Comparison of ENCODE assay signal across 11 cellular contexts in genomic region chr9:3180696-3181048, GRCh38.
DNase-seq lines count a peak whose midpoint lies in the region; ATAC-seq and TF ChIP-seq lines count a peak whose summit lies in the region.
"Had no signal": no experiment of that assay in that cellular context is flagged by ENCODE, and none has a peak within 500 bp of the region (broad histone marks: within the 10 kb centered on the region; RNA-seq: fewer than 3 reads in every experiment).

No MANE protein-coding gene starts in this region.

- no peaks in the 10 kb centered on the region for H3K36me3 Mint-ChIP-seq in activated CD4-positive, alpha-beta T cell treated with anti-CD3 and anti-CD28 coated beads for 36 hours (ENCODE audit: low read depth)
- H3K36me3 Mint-ChIP-seq in stimulated activated naive B cell treated with anti-CD40 and anti-IgM and Interleukin-4, amounts not matched to agents 10 μg/mL and 1 μg/mL and 100 μg/mL, for 72 hours, result no peaks in the 10 kb centered on the region

- CTCF ChIA-PET in activated CD4-positive, alpha-beta T cell treated with anti-CD3 and anti-CD28 coated beads for 36 hours (lab: Charles Lee), result interaction anchor here (0.8 to 1.8 kb wide), 3 partner anchors 301 to 323 kb away, joined by 5 to 6 read pairs (median 6); no protein-coding TSS in a partner anchor

- no peaks in the 10 kb centered on the region for H3K9me3 ChIP-seq in left lung
- H3K9me3 ChIP-seq: adrenal gland, tibial nerve had no signal

- peak overlapping the region; percentile 60 for H3K4me3 Mint-ChIP-seq in activated CD4-positive, alpha-beta T cell treated with anti-CD3 and anti-CD28 coated beads for 36 hours
- peak overlapping the region; percentile 67 for H3K4me3 Mint-ChIP-seq in stimulated activated naive B cell treated with anti-CD40 and anti-IgM and Interleukin-4, amounts not matched to agents 10 μg/mL and 1 μg/mL and 100 μg/mL, for 72 hours

- H3K36me3 ChIP-seq in brain microvascular endothelial cell (replicated peaks) (no peaks in the 10 kb centered on the region), left lung (no peaks in the 10 kb centered on the region)
- H3K36me3 ChIP-seq: adrenal gland, tibial nerve had no signal

- no peak for DNase-seq in activated CD4-positive, alpha-beta T cell treated with anti-CD3 and anti-CD28 coated beads for 36 hours
- DNase-seq in activated CD4-positive, alpha-beta T cell treated with anti-CD3 and anti-CD28 coated beads for 48 hours, result no peak
- DNase-seq in brain microvascular endothelial cell (no peak), left lung (no peak), NCI-H69 (lab: John Stamatoyannopoulos, UW) (no peak), occipital lobe (lab: John Stamatoyannopoulos, UW) (no peak), NCI-H1694 treated with DMSO at 0.1 percent for 48 hours (lab: John Stamatoyannopoulos, UW) (no peak)
- no peak for DNase-seq in stimulated activated naive B cell treated with anti-CD40 and anti-IgM and Interleukin-4, amounts not matched to agents 10 μg/mL and 1 μg/mL and 100 μg/mL, for 72 hours
- DNase-seq: adrenal gland; effector memory CD4-positive, alpha-beta T cell had no signal

- intact Hi-C loops in activated CD4-positive, alpha-beta T cell treated with anti-CD3 and anti-CD28 coated beads for 36 hours (cut with DNase I, micrococcal nuclease), result loop anchor here (1.0 kb wide), 2 partner anchors 318 to 323 kb away; no protein-coding TSS in a partner anchor
- intact Hi-C loops in left lung (cut with DNase I), result no loop called here

- TF ChIP-seq CTCF in brain microvascular endothelial cell (IDR thresholded peaks at IDR 0.05; ENCODE audit: low read depth, low read length, missing control alignments) (no peak), left lung (IDR thresholded peaks at IDR 0.05) (no peak)

- H3K27ac ChIP-seq in brain microvascular endothelial cell, result no peak overlapping the region
- no peak overlapping the region for H3K27ac ChIP-seq in left lung
- H3K27ac ChIP-seq: adrenal gland, tibial nerve had no signal

- H3K27me3 ChIP-seq in brain microvascular endothelial cell (replicated peaks) (peaks cover 26% of the 10 kb centered on the region), left lung (peaks cover 17 to 35% of the 10 kb centered on the region in 2 donors)

- H3K4me1 ChIP-seq in left lung, result peaks cover 0 to 12% of the 10 kb centered on the region in 2 donors
- H3K4me1 ChIP-seq: adrenal gland had no signal

- H3K27me3 Mint-ChIP-seq in activated CD4-positive, alpha-beta T cell treated with anti-CD3 and anti-CD28 coated beads for 36 hours, result peaks cover 35% of the 10 kb centered on the region
- peaks cover 35 to 41% of the 10 kb centered on the region in 2 donors for H3K27me3 Mint-ChIP-seq in stimulated activated naive B cell treated with anti-CD40 and anti-IgM and Interleukin-4, amounts not matched to agents 10 μg/mL and 1 μg/mL and 100 μg/mL, for 72 hours

- H3K9me3 Mint-ChIP-seq in activated CD4-positive, alpha-beta T cell treated with anti-CD3 and anti-CD28 coated beads for 36 hours (ENCODE audit: low read depth), result no peaks in the 10 kb centered on the region
- no peaks in the 10 kb centered on the region for H3K9me3 Mint-ChIP-seq in stimulated activated naive B cell treated with anti-CD40 and anti-IgM and Interleukin-4, amounts not matched to agents 10 μg/mL and 1 μg/mL and 100 μg/mL, for 72 hours

- in situ Hi-C loops in brain microvascular endothelial cell (cut with HindIII; ENCODE audit: low pct_ligation_motif_present, low sequenced_read_pairs), result no loop called here

- H3K4me3 ChIP-seq in brain microvascular endothelial cell (ENCODE audit: low read depth, low read length) (peak overlapping the region; percentile 42), left lung (no peak overlapping the region)
- H3K4me3 ChIP-seq: adrenal gland had no signal

- ATAC-seq in activated CD4-positive, alpha-beta T cell treated with anti-CD3 and anti-CD28 coated beads for 36 hours, result peak; percentile 12
- ATAC-seq in left lung, result peak; percentile 22
- ATAC-seq in stimulated activated naive B cell treated with anti-CD40 and anti-IgM and Interleukin-4, amounts not matched to agents 10 μg/mL and 1 μg/mL and 100 μg/mL, for 72 hours (replicated peaks), result no peak

- POLR2A ChIA-PET in activated CD4-positive, alpha-beta T cell treated with anti-CD3 and anti-CD28 coated beads for 36 hours (lab: Charles Lee), result no interaction called here

- H3K4me1 Mint-ChIP-seq in activated CD4-positive, alpha-beta T cell treated with anti-CD3 and anti-CD28 coated beads for 36 hours, result peaks cover 2% of the 10 kb centered on the region
- H3K4me1 Mint-ChIP-seq in stimulated activated naive B cell treated with anti-CD40 and anti-IgM and Interleukin-4, amounts not matched to agents 10 μg/mL and 1 μg/mL and 100 μg/mL, for 72 hours, result peaks cover 5 to 12% of the 10 kb centered on the region in 2 donors

- H3K27ac Mint-ChIP-seq in activated CD4-positive, alpha-beta T cell treated with anti-CD3 and anti-CD28 coated beads for 36 hours, result no peak overlapping the region
- no peak overlapping the region for H3K27ac Mint-ChIP-seq in stimulated activated naive B cell treated with anti-CD40 and anti-IgM and Interleukin-4, amounts not matched to agents 10 μg/mL and 1 μg/mL and 100 μg/mL, for 72 hours

Comparison
In these comparisons a context has a peak if more than half of its experiments do, and no peak if none do; other contexts are left out.
1. ATAC-seq: peak in activated CD4-positive, alpha-beta T cell treated with anti-CD3 and anti-CD28 coated beads for 36 hours (single experiment) and left lung (single experiment); none in stimulated activated naive B cell treated with anti-CD40 and anti-IgM and Interleukin-4, amounts not matched to agents 10 μg/mL and 1 μg/mL and 100 μg/mL, for 72 hours (0 of 2).
2. intact Hi-C loops: an anchor here in activated CD4-positive, alpha-beta T cell treated with anti-CD3 and anti-CD28 coated beads for 36 hours (1.0 kb wide); none called in left lung.